Comparison of ENCODE assay signal across 10 cellular contexts in genomic region chr21:36909901-36910561, GRCh38. TPM values are rescaled to one million over a fixed set of nuclear protein-coding genes. Genes with fewer than 3 reads are reported as not detected.
DNase-seq lines count a peak whose midpoint lies in the region; ATAC-seq and TF ChIP-seq lines count a peak whose summit lies in the region.
"Had no signal": no experiment of that assay in that cellular context is flagged by ENCODE, and none has a peak within 500 bp of the region (broad histone marks: within the 10 kb centered on the region; RNA-seq: fewer than 3 reads in every experiment).

No MANE protein-coding gene starts in this region.

- H3K9me3 Mint-ChIP-seq in activated CD4-positive, alpha-beta T cell treated with anti-CD3 and anti-CD28 coated beads, Interleukin-2, amount 10 ng/mL, durations not matched to agents 7 days and 5 days: no peaks in the 10 kb centered on the region
- H3K9me3 Mint-ChIP-seq: CD4-positive, alpha-beta memory T cell had no signal

- peaks cover 7% of the 10 kb centered on the region for H3K4me1 Mint-ChIP-seq in activated CD4-positive, alpha-beta T cell treated with anti-CD3 and anti-CD28 coated beads, Interleukin-2, amount 10 ng/mL, durations not matched to agents 7 days and 5 days

- ATAC-seq in GM18861 (IDR thresholded peaks at IDR 0.05; ENCODE audit: unreplicated experiment): no peak

- no peak for TF ChIP-seq CTCF in cardiac fibroblast (IDR thresholded peaks at IDR 0.05; ENCODE audit: low read depth, low read length)

- H3K36me3 Mint-ChIP-seq in activated CD4-positive, alpha-beta T cell treated with anti-CD3 and anti-CD28 coated beads, Interleukin-2, amount 10 ng/mL, durations not matched to agents 7 days and 5 days (ENCODE audit: low read depth): no peaks in the 10 kb centered on the region

- H3K27ac Mint-ChIP-seq in activated CD4-positive, alpha-beta T cell treated with anti-CD3 and anti-CD28 coated beads, Interleukin-2, amount 10 ng/mL, durations not matched to agents 7 days and 5 days: peak overlapping the region; percentile 22

- H3K27me3 Mint-ChIP-seq in activated CD4-positive, alpha-beta T cell treated with anti-CD3 and anti-CD28 coated beads, Interleukin-2, amount 10 ng/mL, durations not matched to agents 7 days and 5 days: no peaks in the 10 kb centered on the region
- H3K27me3 Mint-ChIP-seq: CD4-positive, alpha-beta memory T cell had no signal

- POLR2A ChIA-PET in activated CD4-positive, alpha-beta T cell treated with anti-CD3 and anti-CD28 coated beads, Interleukin-2, amount 10 ng/mL, durations not matched to agents 7 days and 5 days (lab: Charles Lee): no interaction called here

- H3K4me3 ChIP-seq in cardiac fibroblast (replicated peaks in 1 of 2; ENCODE audit: low read depth in 2 of 2, low read length in 2 of 2): no peak overlapping the region

- CTCF ChIA-PET in activated CD4-positive, alpha-beta T cell treated with anti-CD3 and anti-CD28 coated beads, Interleukin-2, amount 10 ng/mL, durations not matched to agents 7 days and 5 days (lab: Charles Lee): interaction anchor here (1.6 kb wide), 1 partner anchor 17 kb away, joined by 4 read pairs; no protein-coding TSS in a partner anchor

- no peak for DNase-seq in activated CD4-positive, alpha-beta T cell treated with anti-CD3 and anti-CD28 coated beads, Interleukin-2, amount 10 ng/mL, durations not matched to agents 7 days and 5 days
- DNase-seq in activated CD4-positive, alpha-beta T cell treated with anti-CD3 and anti-CD28 coated beads, Interleukin-2, amount 50 U/mL, for 4 hours: no peak
- DNase-seq in NOMO-1 (lab: John Stamatoyannopoulos, UW; ENCODE audit: unreplicated experiment in 2 of 2) (peak; percentile 58 to 98), cardiac fibroblast (ENCODE audit: low read depth in 2 of 2) (peak; percentile 96 to 99), pulmonary artery endothelial cell (ENCODE audit: low read depth, low spot score) (peak; percentile 92), SKM-1 treated with dmso at 0.1 percent for 144 hours (lab: John Stamatoyannopoulos, UW; ENCODE audit: unreplicated experiment) (no peak), COLO829 (ENCODE audit: low spot score) (no peak)
- DNase-seq: NCI-H2171 treated with DMSO at 0.1 percent for 48 hours had no signal

- H3K4me3 Mint-ChIP-seq in activated CD4-positive, alpha-beta T cell treated with anti-CD3 and anti-CD28 coated beads, Interleukin-2, amount 10 ng/mL, durations not matched to agents 7 days and 5 days: no peak overlapping the region
- H3K4me3 Mint-ChIP-seq: CD4-positive, alpha-beta memory T cell had no signal

RNA-seq across cellular contexts. Expression of gene HLCS, which starts 56.4 kb away (rescaled TPM):
- 10 to 100 TPM; 15.8 to 15.9 TPM for total RNA-seq in activated CD4-positive, alpha-beta T cell treated with anti-CD3 and anti-CD28 coated beads, Interleukin-2, amount 10 ng/mL, durations not matched to agents 7 days and 5 days
- total RNA-seq in pulmonary artery endothelial cell: 12.9 and 15.6 TPM in 2 replicates

Comparison
In these comparisons a context has a peak if more than half of its experiments do, and no peak if none do; other contexts are left out.
1. DNase-seq: peak in NOMO-1 (2 of 2), cardiac fibroblast (2 of 2) and pulmonary artery endothelial cell (single experiment); none in activated CD4-positive, alpha-beta T cell treated with anti-CD3 and anti-CD28 coated beads, Interleukin-2, amount 10 ng/mL, durations not matched to agents 7 days and 5 days (single experiment), activated CD4-positive, alpha-beta T cell treated with anti-CD3 and anti-CD28 coated beads, Interleukin-2, amount 50 U/mL, for 4 hours (0 of 2), SKM-1 treated with dmso at 0.1 percent for 144 hours (single experiment) and COLO829 (single experiment).